Comparison of ENCODE assay signal across 13 cellular contexts in genomic region chr5:107485184-107485583, GRCh38.
DNase-seq lines count a peak whose midpoint lies in the region; ATAC-seq lines count a peak whose summit lies in the region.
"Had no signal": no experiment of that assay in that cellular context is flagged by ENCODE, and none has a peak within 500 bp of the region (broad histone marks: within the 10 kb centered on the region; RNA-seq: fewer than 3 reads in every experiment).

No MANE protein-coding gene starts in this region.

- ATAC-seq in GM18498 (IDR thresholded peaks at IDR 0.05; ENCODE audit: unreplicated experiment) (peak; percentile 81), GM19467 (IDR thresholded peaks at IDR 0.05; ENCODE audit: unreplicated experiment) (peak; percentile 57), HG02870 (IDR thresholded peaks at IDR 0.05; ENCODE audit: unreplicated experiment) (peak; percentile 58), HG03469 (IDR thresholded peaks at IDR 0.05; ENCODE audit: unreplicated experiment) (peak; percentile 36)
- ATAC-seq: activated T-cell treated with anti-CD3 and anti-CD28 coated beads, Interleukin-2, amount 50 U/mL, for 72 hours; heart right ventricle had no signal

- DNase-seq in SIG-M5 treated with dmso at 0.1 percent for 504 hours (lab: John Stamatoyannopoulos, UW; ENCODE audit: unreplicated experiment): no peak
- DNase-seq in germinal center (ENCODE audit: low spot score): no peak
- no peak for DNase-seq in activated gamma-delta T cell (lab: John Stamatoyannopoulos, UW)
- no peak for DNase-seq in foreskin melanocyte
- DNase-seq: activated T-cell treated with anti-CD3 and anti-CD28 coated beads, Interleukin-2, amount 50 U/mL, for 72 hours; heart right ventricle; NCI-H1436; NCI-H82; SJCRH30 had no signal
